6 cellular contexts compared by ENCODE assay signal in the genomic region with DNA sequence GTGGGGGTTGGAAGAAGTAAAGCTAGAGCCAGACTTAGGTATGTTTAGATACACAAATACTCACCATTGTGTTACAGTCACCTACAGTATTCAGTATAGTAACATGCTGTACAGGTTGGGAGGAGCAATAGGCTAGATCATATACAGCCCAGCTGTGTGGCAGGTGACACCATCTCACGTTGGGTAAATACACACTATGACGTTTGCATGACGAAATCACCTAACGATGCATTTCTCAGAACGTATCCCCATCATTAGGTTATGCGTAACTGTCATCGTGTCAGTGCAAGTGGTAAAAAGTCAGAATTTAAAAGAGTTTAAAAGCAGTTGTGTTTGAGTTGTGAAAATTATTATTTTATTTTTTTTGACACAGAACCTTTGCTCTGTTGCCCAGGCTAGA.
"Had no signal": no experiment of that assay in that cellular context is flagged by ENCODE, and none has a peak within 500 bp of the region (broad histone marks: within the 10 kb centered on the region; RNA-seq: fewer than 3 reads in every experiment).

No MANE protein-coding gene starts in this region.

- H3K4me1 Mint-ChIP-seq: IgD-negative memory B cell had no signal

- DNase-seq: IMR-90, KBM-7, KG1 had no signal

- H3K9me3 Mint-ChIP-seq: IgD-negative memory B cell had no signal

- H3K36me3 Mint-ChIP-seq: IgD-negative memory B cell had no signal

- H3K27ac ChIP-seq: HL-60 had no signal

- H3K4me3 Mint-ChIP-seq: IgD-negative memory B cell had no signal

- H3K27ac Mint-ChIP-seq: IgD-negative memory B cell had no signal

- FAIRE-seq: HTR-8/SVneo had no signal
